ENCODE assay signal across 20 cellular contexts in genomic region chr17:2701161-2701995, GRCh38. TPM values are rescaled to one million over a fixed set of nuclear protein-coding genes. Genes with fewer than 3 reads are reported as not detected.
A peak's percentile ranks its signal among the peaks of the same experiment; 100 is the strongest.
DNase-seq lines count a peak whose midpoint lies in the region; ATAC-seq and TF ChIP-seq lines count a peak whose summit lies in the region.
"Had no signal": no experiment of that assay in that cellular context is flagged by ENCODE, and none has a peak within 500 bp of the region (broad histone marks: within the 10 kb centered on the region; RNA-seq: fewer than 3 reads in every experiment).

No MANE protein-coding gene starts in this region.

- TF ChIP-seq CTCF in SK-N-SH (IDR thresholded peaks at IDR 0.05) (no peak), Peyer's patch (IDR thresholded peaks at IDR 0.05) (no peak), left ventricle myocardium inferior (IDR thresholded peaks at IDR 0.05; ENCODE audit: borderline replicate concordance) (no peak)

- peaks cover 22% of the 10 kb centered on the region for H4K20me1 ChIP-seq in SK-N-SH (ENCODE audit: insufficient read depth)

- H3K4me1 ChIP-seq in SK-N-SH (ENCODE audit: control insufficient read depth in 1 of 2, insufficient read depth in 2 of 2, low read depth in 1 of 2, low read length in 1 of 2) (no peaks in the 10 kb centered on the region), Peyer's patch (peaks cover 0 to 6% (median 0%) of the 10 kb centered on the region in 4 donors), left ventricle myocardium inferior (peaks cover 24% of the 10 kb centered on the region)

- no peak overlapping the region for H3K4me3 ChIP-seq in SK-N-SH (ENCODE audit: low read depth in 2 of 2, low read length in 1 of 2)
- no peak overlapping the region for H3K4me3 ChIP-seq in Peyer's patch
- H3K4me3 ChIP-seq in left ventricle myocardium inferior: no peak overlapping the region
- H3K4me3 ChIP-seq: BLaER1, PC-9, smooth muscle cell had no signal

- H3K4me2 ChIP-seq in SK-N-SH: no peak overlapping the region
- H3K4me2 ChIP-seq: BLaER1, PC-9, smooth muscle cell had no signal

- POLR2A ChIA-PET in SK-N-SH (lab: Yijun Ruan, JAX): no interaction called here

- peaks cover 4 to 55% of the 10 kb centered on the region in 2 experiments for H3K36me3 ChIP-seq in SK-N-SH (replicated peaks in 1 of 2; ENCODE audit: control insufficient read depth in 1 of 2, insufficient read depth in 2 of 2, low read length in 1 of 2)
- H3K36me3 ChIP-seq in Peyer's patch: peaks cover 0 to 79% (median 0%) of the 10 kb centered on the region in 3 donors
- peaks cover 79% of the 10 kb centered on the region for H3K36me3 ChIP-seq in left ventricle myocardium inferior

- intact Hi-C loops in left ventricle myocardium inferior (cut with micrococcal nuclease) (no loop called here), sciatic nerve (cut with DNase I) (no loop called here)

- no peak overlapping the region for H3K9ac ChIP-seq in SK-N-SH
- H3K9ac ChIP-seq: BLaER1 had no signal

- CTCF ChIA-PET in SK-N-SH (lab: Yijun Ruan, JAX): no interaction called here

- TF ChIP-seq POLR2A in Peyer's patch (IDR thresholded peaks at IDR 0.05): no peak

- ATAC-seq in SK-N-SH treated with all-trans-retinoic acid at 6 μM for 48 hours: no peak
- ATAC-seq in sciatic nerve: no peak
- no peak for ATAC-seq in GM18867 (IDR thresholded peaks at IDR 0.05; ENCODE audit: unreplicated experiment)
- no peak for ATAC-seq in GM19023 (IDR thresholded peaks at IDR 0.05; ENCODE audit: unreplicated experiment)
- ATAC-seq: activated T-helper 17 cell treated with anti-CD3 and anti-CD28 coated beads, Interleukin-2, amount 50 U/mL, for 72 hours had no signal

- H3K27me3 ChIP-seq in SK-N-SH (ENCODE audit: insufficient read depth): no peaks in the 10 kb centered on the region
- H3K27me3 ChIP-seq in Peyer's patch: no peaks in the 10 kb centered on the region
- no peaks in the 10 kb centered on the region for H3K27me3 ChIP-seq in left ventricle myocardium inferior (ENCODE audit: low read depth)
- H3K27me3 ChIP-seq: BLaER1 had no signal

- TF ChIP-seq RAD21 in SK-N-SH (IDR thresholded peaks at IDR 0.05; ENCODE audit: low read length): no peak

- DNase-seq in SK-N-SH (peak; percentile 24), Peyer's patch (peak in 2 of 3 donors; percentile 43 to 48), left ventricle myocardium inferior (peak; percentile 8), sciatic nerve (ENCODE audit: low spot score) (peak; percentile 57), anterior cingulate cortex (lab: John Stamatoyannopoulos, UW) (no peak)
- DNase-seq: activated CD4-positive, alpha-beta memory T cell treated with anti-CD3 and anti-CD28 coated beads, Interleukin-2, amount 10 ng/mL, durations not matched to agents 7 days and 5 days; NCI-H2081 treated with DMSO at 0.1 percent for 48 hours; NCI-H526; occipital lobe; PC-9; SW 1271 had no signal

- no peak overlapping the region for H3K27ac ChIP-seq in SK-N-SH (ENCODE audit: low read depth in 2 of 2, low read length in 1 of 2)
- H3K27ac ChIP-seq in Peyer's patch: no peak overlapping the region
- H3K27ac ChIP-seq in left ventricle myocardium inferior (replicated peaks): no peak overlapping the region
- H3K27ac ChIP-seq: 22Rv1, BLaER1, epithelial cell of prostate, PC-9 had no signal

- H3F3A ChIP-seq in SK-N-SH (replicated peaks; ENCODE audit: insufficient read depth): no peaks in the 10 kb centered on the region

- H3K9me3 ChIP-seq in SK-N-SH (no peaks in the 10 kb centered on the region), Peyer's patch (no peaks in the 10 kb centered on the region), left ventricle myocardium inferior (replicated peaks) (no peaks in the 10 kb centered on the region)
- H3K9me3 ChIP-seq: BLaER1 had no signal

- WGBS in SK-N-SH (ENCODE audit: low lambda C conversion rate): 96% methylated on average over 26 of the region's 41 CpGs

- peaks cover 19% of the 10 kb centered on the region; the same call in 1 of the 2 replicates for H3K79me2 ChIP-seq in SK-N-SH (ENCODE audit: insufficient read depth)

- no peaks in the 10 kb centered on the region for H3K9me2 ChIP-seq in SK-N-SH

- TF ChIP-seq EP300 in SK-N-SH (IDR thresholded peaks at IDR 0.05; ENCODE audit: borderline replicate concordance in 1 of 2, low read depth in 1 of 2, low read length in 1 of 2): no peak

- H2AFZ ChIP-seq in SK-N-SH (ENCODE audit: low read depth): no peak overlapping the region
- H2AFZ ChIP-seq: PC-9 had no signal

TF ChIP-seq in SK-N-SH, 30 proteins besides CTCF, POLR2A, EP300 and RAD21 (continues in another document):
- TF ChIP-seq PBX3 (IDR thresholded peaks at IDR 0.05) (no peak), YY1 (IDR thresholded peaks at IDR 0.05; ENCODE audit: low read depth) (no peak), GABPA (IDR thresholded peaks at IDR 0.05; ENCODE audit: low read depth) (no peak), SMC3 (IDR thresholded peaks at IDR 0.05; ENCODE audit: low read depth, low read length) (no peak), EZH2phosphoT487 (IDR thresholded peaks at IDR 0.05; ENCODE audit: borderline replicate concordance, low read depth) (no peak), USF2 (IDR thresholded peaks at IDR 0.05; ENCODE audit: borderline replicate concordance, low read depth, low read length) (no peak), MXI1 (IDR thresholded peaks at IDR 0.05; ENCODE audit: low read depth, low read length) (no peak), FOXM1 (IDR thresholded peaks at IDR 0.05; ENCODE audit: low read depth) (no peak)

TF ChIP-seq in SK-N-SH treated with all-trans-retinoic acid at 6 μM for 48 hours, 23 proteins besides CTCF, POLR2A, EP300 and RAD21:
- TF ChIP-seq GLIS3 (CRISPR knock-in tag; IDR thresholded peaks at IDR 0.05): no peak
- no peak for TF ChIP-seq TOX (CRISPR knock-in tag; IDR thresholded peaks at IDR 0.05; ENCODE audit: borderline replicate concordance)
- no peak for TF ChIP-seq PATZ1 (CRISPR knock-in tag; IDR thresholded peaks at IDR 0.05; ENCODE audit: borderline replicate concordance)
- TF ChIP-seq CSDC2 (CRISPR knock-in tag; IDR thresholded peaks at IDR 0.05): no peak
- TF ChIP-seq ARNTL (CRISPR knock-in tag; IDR thresholded peaks at IDR 0.05; ENCODE audit: borderline replicate concordance, low read depth): no peak
- TF ChIP-seq BACH2 (CRISPR knock-in tag; IDR thresholded peaks at IDR 0.05; ENCODE audit: borderline replicate concordance): no peak
- no peak for TF ChIP-seq ZFP3 (CRISPR knock-in tag; IDR thresholded peaks at IDR 0.05)

RNA-seq across cellular contexts. Expression of gene CLUH, which starts 10.2 kb away (rescaled TPM):
- 25.1 and 32.2 TPM in 2 replicates for polyA plus RNA-seq in SK-N-SH (2012; rRNA removed)
- 6.6 and 12.0 TPM in 2 replicates for polyA plus RNA-seq in SK-N-SH (2012; cell fraction: cytosol; rRNA removed)
- polyA plus RNA-seq in SK-N-SH (2012; cell fraction: nucleus; rRNA removed): 144 and 174 TPM in 2 replicates
- total RNA-seq in Peyer's patch: 100 to 1,000 TPM; 127 to 323 (median 225) TPM
- total RNA-seq in left ventricle myocardium inferior: 181 TPM
- 39.2 TPM for total RNA-seq in sciatic nerve

RNA-seq across cellular contexts. Expression of gene CCDC92B, which starts 48.1 kb away (rescaled TPM):
- 0.07 and 0.13 TPM in 2 replicates for polyA plus RNA-seq in SK-N-SH (2012; rRNA removed)
- 0.13 and 0.22 TPM in 2 replicates for polyA plus RNA-seq in SK-N-SH (2012; cell fraction: cytosol; rRNA removed)
- 0.30 and 0.35 TPM in 2 replicates for polyA plus RNA-seq in SK-N-SH (2012; cell fraction: nucleus; rRNA removed)
- total RNA-seq in Peyer's patch (1 to 10 TPM in 2 of 4 donors, not detected in 2; 1.5 to 1.6 TPM), left ventricle myocardium inferior (0.16 TPM), sciatic nerve (0.27 TPM)
- total RNA-seq: smooth muscle cell had no signal
- polyA plus RNA-seq: keratinocyte, smooth muscle cell had no signal

Comparison
In these comparisons a context has a peak if more than half of its experiments do, and no peak if none do; other contexts are left out.
1. DNase-seq: peak in SK-N-SH (single experiment), Peyer's patch (2 of 3), left ventricle myocardium inferior (single experiment) and sciatic nerve (single experiment); none in anterior cingulate cortex (0 of 58).